ENCODE assay signal across 1 cellular context in genomic region chr3:58519668-58520402, GRCh38.
TF ChIP-seq lines count a peak whose summit lies in the region.

No MANE protein-coding gene starts in this region.

TF ChIP-seq in HepG2, 621 proteins besides CTCF, POLR2A, EP300 and RAD21 (continued from another document and continues in another):
- TF ChIP-seq, protein P1, sequence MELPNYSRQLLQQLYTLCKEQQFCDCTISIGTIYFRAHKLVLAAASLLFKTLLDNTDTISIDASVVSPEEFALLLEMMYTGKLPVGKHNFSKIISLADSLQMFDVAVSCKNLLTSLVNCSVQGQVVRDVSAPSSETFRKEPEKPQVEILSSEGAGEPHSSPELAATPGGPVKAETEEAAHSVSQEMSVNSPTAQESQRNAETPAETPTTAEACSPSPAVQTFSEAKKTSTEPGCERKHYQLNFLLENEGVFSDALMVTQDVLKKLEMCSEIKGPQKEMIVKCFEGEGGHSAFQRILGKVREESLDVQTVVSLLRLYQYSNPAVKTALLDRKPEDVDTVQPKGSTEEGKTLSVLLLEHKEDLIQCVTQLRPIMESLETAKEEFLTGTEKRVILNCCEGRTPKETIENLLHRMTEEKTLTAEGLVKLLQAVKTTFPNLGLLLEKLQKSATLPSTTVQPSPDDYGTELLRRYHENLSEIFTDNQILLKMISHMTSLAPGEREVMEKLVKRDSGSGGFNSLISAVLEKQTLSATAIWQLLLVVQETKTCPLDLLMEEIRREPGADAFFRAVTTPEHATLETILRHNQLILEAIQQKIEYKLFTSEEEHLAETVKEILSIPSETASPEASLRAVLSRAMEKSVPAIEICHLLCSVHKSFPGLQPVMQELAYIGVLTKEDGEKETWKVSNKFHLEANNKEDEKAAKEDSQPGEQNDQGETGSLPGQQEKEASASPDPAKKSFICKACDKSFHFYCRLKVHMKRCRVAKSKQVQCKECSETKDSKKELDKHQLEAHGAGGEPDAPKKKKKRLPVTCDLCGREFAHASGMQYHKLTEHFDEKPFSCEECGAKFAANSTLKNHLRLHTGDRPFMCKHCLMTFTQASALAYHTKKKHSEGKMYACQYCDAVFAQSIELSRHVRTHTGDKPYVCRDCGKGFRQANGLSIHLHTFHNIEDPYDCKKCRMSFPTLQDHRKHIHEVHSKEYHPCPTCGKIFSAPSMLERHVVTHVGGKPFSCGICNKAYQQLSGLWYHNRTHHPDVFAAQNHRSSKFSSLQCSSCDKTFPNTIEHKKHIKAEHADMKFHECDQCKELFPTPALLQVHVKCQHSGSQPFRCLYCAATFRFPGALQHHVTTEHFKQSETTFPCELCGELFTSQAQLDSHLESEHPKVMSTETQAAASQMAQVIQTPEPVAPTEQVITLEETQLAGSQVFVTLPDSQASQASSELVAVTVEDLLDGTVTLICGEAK (IDR thresholded peaks at IDR 0.05), result no peak
- TF ChIP-seq, protein P1 (CRISPR knock-in tag; IDR thresholded peaks at IDR 0.05), result no peak
- TF ChIP-seq ZNF362 (CRISPR knock-in tag; IDR thresholded peaks at IDR 0.05; ENCODE audit: borderline replicate concordance) (peak; percentile 15; the same call in 1 of the 2 replicates), HNF4A (CRISPR knock-in tag; IDR thresholded peaks at IDR 0.05) (peak; percentile 94), ZBTB21 (CRISPR knock-in tag; IDR thresholded peaks at IDR 0.05) (no peak), IRF9 (CRISPR knock-in tag; IDR thresholded peaks at IDR 0.05; ENCODE audit: borderline replicate concordance) (peak; percentile 22; the same call in 1 of the 2 replicates), ZNF224 (CRISPR knock-in tag; IDR thresholded peaks at IDR 0.05) (no peak), SNAPC2 (CRISPR knock-in tag; IDR thresholded peaks at IDR 0.05) (0 out of 2 replicates have a peak, but pooled peaks have one; percentile 61), KLF12 (CRISPR knock-in tag; IDR thresholded peaks at IDR 0.05; ENCODE audit: borderline replicate concordance) (no peak), NFIB (CRISPR knock-in tag; IDR thresholded peaks at IDR 0.05; ENCODE audit: borderline replicate concordance) (no peak), HES4 (CRISPR knock-in tag; IDR thresholded peaks at IDR 0.05; ENCODE audit: borderline replicate concordance) (no peak), RNF2 (conservative IDR thresholded peaks at IDR 0.05; ENCODE audit: low read depth) (no peak), BRCA1 (CRISPR knock-in tag; IDR thresholded peaks at IDR 0.05) (no peak), ZFX (CRISPR knock-in tag; IDR thresholded peaks at IDR 0.05; ENCODE audit: low read depth) (peak; percentile 81), TEAD3 (CRISPR knock-in tag; optimal IDR thresholded peaks at IDR 0.05; ENCODE audit: borderline replicate concordance) (peak; percentile 29), ZNF234 (CRISPR knock-in tag; conservative IDR thresholded peaks at IDR 0.05) (no peak), ZNF562 (CRISPR knock-in tag; IDR thresholded peaks at IDR 0.05; ENCODE audit: borderline replicate concordance) (no peak), AHR (CRISPR knock-in tag; IDR thresholded peaks at IDR 0.05) (no peak), HMG20A (CRISPR knock-in tag; IDR thresholded peaks at IDR 0.05; ENCODE audit: borderline replicate concordance) (0 out of 2 replicates have a peak, but pooled peaks have one; percentile 54), BORCS8-MEF2B (CRISPR knock-in tag; IDR thresholded peaks at IDR 0.05) (peak; percentile 26; the same call in 1 of the 2 replicates), ZNF772 (CRISPR knock-in tag; IDR thresholded peaks at IDR 0.05) (0 out of 2 replicates have a peak, but pooled peaks have one; percentile 39), ZNF343 (CRISPR knock-in tag; IDR thresholded peaks at IDR 0.05) (no peak), SRF (IDR thresholded peaks at IDR 0.05; ENCODE audit: low read depth, low read length) (no peak), USF2 (IDR thresholded peaks at IDR 0.05; ENCODE audit: low read depth, low read length) (no peak), USF2 (CRISPR knock-in tag; IDR thresholded peaks at IDR 0.05; ENCODE audit: borderline replicate concordance) (no peak), SRY (CRISPR knock-in tag; IDR thresholded peaks at IDR 0.05) (no peak), FOXA3 (CRISPR knock-in tag; IDR thresholded peaks at IDR 0.05) (peak; percentile 71), ZSCAN21 (CRISPR knock-in tag; IDR thresholded peaks at IDR 0.05; ENCODE audit: borderline replicate concordance) (no peak), NBN (conservative IDR thresholded peaks at IDR 0.05) (no peak), RXRB (CRISPR knock-in tag; IDR thresholded peaks at IDR 0.05; ENCODE audit: borderline replicate concordance) (peak; percentile 75; the same call in 1 of the 2 replicates), ZNF468 (CRISPR knock-in tag; IDR thresholded peaks at IDR 0.05) (no peak), ZNF274 (CRISPR knock-in tag; IDR thresholded peaks at IDR 0.05) (no peak), ZNF235 (CRISPR knock-in tag; IDR thresholded peaks at IDR 0.05; ENCODE audit: borderline replicate concordance) (no peak), JUNB (CRISPR knock-in tag; IDR thresholded peaks at IDR 0.05; ENCODE audit: borderline replicate concordance) (no peak), ZNF564 (CRISPR knock-in tag; IDR thresholded peaks at IDR 0.05) (no peak), KAT2B (IDR thresholded peaks at IDR 0.05; ENCODE audit: borderline replicate concordance, low read depth, low read length) (no peak), AKAP8 (CRISPR knock-in tag; IDR thresholded peaks at IDR 0.05) (no peak; the same call in 1 of the 2 replicates)
- TF ChIP-seq, protein P2, sequence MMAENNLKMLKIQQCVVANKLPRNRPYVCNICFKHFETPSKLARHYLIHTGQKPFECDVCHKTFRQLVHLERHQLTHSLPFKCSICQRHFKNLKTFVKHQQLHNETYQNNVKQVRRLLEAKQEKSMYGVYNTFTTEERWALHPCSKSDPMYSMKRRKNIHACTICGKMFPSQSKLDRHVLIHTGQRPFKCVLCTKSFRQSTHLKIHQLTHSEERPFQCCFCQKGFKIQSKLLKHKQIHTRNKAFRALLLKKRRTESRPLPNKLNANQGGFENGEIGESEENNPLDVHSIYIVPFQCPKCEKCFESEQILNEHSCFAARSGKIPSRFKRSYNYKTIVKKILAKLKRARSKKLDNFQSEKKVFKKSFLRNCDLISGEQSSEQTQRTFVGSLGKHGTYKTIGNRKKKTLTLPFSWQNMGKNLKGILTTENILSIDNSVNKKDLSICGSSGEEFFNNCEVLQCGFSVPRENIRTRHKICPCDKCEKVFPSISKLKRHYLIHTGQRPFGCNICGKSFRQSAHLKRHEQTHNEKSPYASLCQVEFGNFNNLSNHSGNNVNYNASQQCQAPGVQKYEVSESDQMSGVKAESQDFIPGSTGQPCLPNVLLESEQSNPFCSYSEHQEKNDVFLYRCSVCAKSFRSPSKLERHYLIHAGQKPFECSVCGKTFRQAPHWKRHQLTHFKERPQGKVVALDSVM (CRISPR knock-in tag; IDR thresholded peaks at IDR 0.05), result no peak
- TF ChIP-seq, protein P3, sequence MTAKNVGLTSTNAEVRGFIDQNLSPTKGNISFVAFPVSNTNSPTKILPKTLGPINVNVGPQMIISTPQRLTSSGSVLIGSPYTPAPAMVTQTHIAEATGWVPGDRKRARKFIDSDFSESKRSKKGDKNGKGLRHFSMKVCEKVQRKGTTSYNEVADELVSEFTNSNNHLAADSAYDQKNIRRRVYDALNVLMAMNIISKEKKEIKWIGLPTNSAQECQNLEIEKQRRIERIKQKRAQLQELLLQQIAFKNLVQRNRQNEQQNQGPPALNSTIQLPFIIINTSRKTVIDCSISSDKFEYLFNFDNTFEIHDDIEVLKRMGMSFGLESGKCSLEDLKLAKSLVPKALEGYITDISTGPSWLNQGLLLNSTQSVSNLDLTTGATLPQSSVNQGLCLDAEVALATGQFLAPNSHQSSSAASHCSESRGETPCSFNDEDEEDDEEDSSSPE (CRISPR knock-in tag; IDR thresholded peaks at IDR 0.05), result no peak
- TF ChIP-seq, protein P4, sequence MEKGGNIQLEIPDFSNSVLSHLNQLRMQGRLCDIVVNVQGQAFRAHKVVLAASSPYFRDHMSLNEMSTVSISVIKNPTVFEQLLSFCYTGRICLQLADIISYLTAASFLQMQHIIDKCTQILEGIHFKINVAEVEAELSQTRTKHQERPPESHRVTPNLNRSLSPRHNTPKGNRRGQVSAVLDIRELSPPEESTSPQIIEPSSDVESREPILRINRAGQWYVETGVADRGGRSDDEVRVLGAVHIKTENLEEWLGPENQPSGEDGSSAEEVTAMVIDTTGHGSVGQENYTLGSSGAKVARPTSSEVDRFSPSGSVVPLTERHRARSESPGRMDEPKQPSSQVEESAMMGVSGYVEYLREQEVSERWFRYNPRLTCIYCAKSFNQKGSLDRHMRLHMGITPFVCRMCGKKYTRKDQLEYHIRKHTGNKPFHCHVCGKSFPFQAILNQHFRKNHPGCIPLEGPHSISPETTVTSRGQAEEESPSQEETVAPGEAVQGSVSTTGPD (CRISPR knock-in tag; IDR thresholded peaks at IDR 0.05), result no peak
- TF ChIP-seq, protein P5, sequence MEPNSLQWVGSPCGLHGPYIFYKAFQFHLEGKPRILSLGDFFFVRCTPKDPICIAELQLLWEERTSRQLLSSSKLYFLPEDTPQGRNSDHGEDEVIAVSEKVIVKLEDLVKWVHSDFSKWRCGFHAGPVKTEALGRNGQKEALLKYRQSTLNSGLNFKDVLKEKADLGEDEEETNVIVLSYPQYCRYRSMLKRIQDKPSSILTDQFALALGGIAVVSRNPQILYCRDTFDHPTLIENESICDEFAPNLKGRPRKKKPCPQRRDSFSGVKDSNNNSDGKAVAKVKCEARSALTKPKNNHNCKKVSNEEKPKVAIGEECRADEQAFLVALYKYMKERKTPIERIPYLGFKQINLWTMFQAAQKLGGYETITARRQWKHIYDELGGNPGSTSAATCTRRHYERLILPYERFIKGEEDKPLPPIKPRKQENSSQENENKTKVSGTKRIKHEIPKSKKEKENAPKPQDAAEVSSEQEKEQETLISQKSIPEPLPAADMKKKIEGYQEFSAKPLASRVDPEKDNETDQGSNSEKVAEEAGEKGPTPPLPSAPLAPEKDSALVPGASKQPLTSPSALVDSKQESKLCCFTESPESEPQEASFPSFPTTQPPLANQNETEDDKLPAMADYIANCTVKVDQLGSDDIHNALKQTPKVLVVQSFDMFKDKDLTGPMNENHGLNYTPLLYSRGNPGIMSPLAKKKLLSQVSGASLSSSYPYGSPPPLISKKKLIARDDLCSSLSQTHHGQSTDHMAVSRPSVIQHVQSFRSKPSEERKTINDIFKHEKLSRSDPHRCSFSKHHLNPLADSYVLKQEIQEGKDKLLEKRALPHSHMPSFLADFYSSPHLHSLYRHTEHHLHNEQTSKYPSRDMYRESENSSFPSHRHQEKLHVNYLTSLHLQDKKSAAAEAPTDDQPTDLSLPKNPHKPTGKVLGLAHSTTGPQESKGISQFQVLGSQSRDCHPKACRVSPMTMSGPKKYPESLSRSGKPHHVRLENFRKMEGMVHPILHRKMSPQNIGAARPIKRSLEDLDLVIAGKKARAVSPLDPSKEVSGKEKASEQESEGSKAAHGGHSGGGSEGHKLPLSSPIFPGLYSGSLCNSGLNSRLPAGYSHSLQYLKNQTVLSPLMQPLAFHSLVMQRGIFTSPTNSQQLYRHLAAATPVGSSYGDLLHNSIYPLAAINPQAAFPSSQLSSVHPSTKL (CRISPR knock-in tag; IDR thresholded peaks at IDR 0.05), result peak; percentile 69; the same call in 1 of the 2 replicates
